In genomic region chr17:46720408-46720807, GRCh38 we compare ENCODE assay signal across 16 cellular contexts.
DNase-seq lines count a peak whose midpoint lies in the region; ATAC-seq, FAIRE-seq and TF ChIP-seq lines count a peak whose summit lies in the region.
"Had no signal": no experiment of that assay in that cellular context is flagged by ENCODE, and none has a peak within 500 bp of the region (broad histone marks: within the 10 kb centered on the region; RNA-seq: fewer than 3 reads in every experiment).

No MANE protein-coding gene starts in this region.

- no peak overlapping the region for H3K4me3 Mint-ChIP-seq in HFFc6
- H3K4me3 Mint-ChIP-seq: B cell; CD4-positive, alpha-beta memory T cell had no signal

- no peaks in the 10 kb centered on the region; the same call in 1 of the 2 replicates for H3K27me3 Mint-ChIP-seq in HFFc6 (ENCODE audit: insufficient read depth)
- H3K27me3 Mint-ChIP-seq: B cell; CD4-positive, alpha-beta memory T cell had no signal

- no peak for TF ChIP-seq POLR2A in GM12892 (IDR thresholded peaks at IDR 0.05; ENCODE audit: low read depth, low read length)

- H3K36me3 ChIP-seq in BE2C = peaks cover 8% of the 10 kb centered on the region; the same call in 1 of the 2 replicates

- no peaks in the 10 kb centered on the region for H3K9me3 Mint-ChIP-seq in HFFc6

- TF ChIP-seq CTCF in HFFc6 (IDR thresholded peaks at IDR 0.05) (no peak), VCaP (conservative IDR thresholded peaks at IDR 0.05) (no peak), fibroblast of pulmonary artery (IDR thresholded peaks at IDR 0.05; ENCODE audit: low read length, missing control alignments) (no peak), BE2C (IDR thresholded peaks at IDR 0.05; ENCODE audit: low read depth, low read length) (no peak)

- H3K4me3 ChIP-seq in fibroblast of pulmonary artery (replicated peaks; ENCODE audit: low read depth, low read length) (no peak overlapping the region), BE2C (ENCODE audit: low read depth, low read length) (no peak overlapping the region)

- FAIRE-seq in GM12892 (lab: Jason Lieb, UNC) = no peak
- FAIRE-seq: GM19239, H54 had no signal

- peak overlapping the region; percentile 33 for H3K27ac ChIP-seq in VCaP

- DNase-seq in HFFc6 (no peak), fibroblast of pulmonary artery (ENCODE audit: low read depth) (peak; percentile 17), hippocampal formation (lab: John Stamatoyannopoulos, UW) (no peak), BE2C (no peak), GM12892 (ENCODE audit: insufficient read length) (no peak)
- DNase-seq: CD4-positive, alpha-beta memory T cell; Karpas-422; NCI-H1105; NCI-H1694; NCI-H524; SHP77 treated with DMSO at 0.1 percent for 48 hours had no signal

- peaks cover 9% of the 10 kb centered on the region for H3K4me1 ChIP-seq in BE2C

- no peak for ATAC-seq in HG03432 (IDR thresholded peaks at IDR 0.05; ENCODE audit: unreplicated experiment)

- peaks cover 28% of the 10 kb centered on the region for H3K36me3 Mint-ChIP-seq in HFFc6 (ENCODE audit: low read depth)

- H3K27me3 ChIP-seq in BE2C = no peaks in the 10 kb centered on the region

- no peaks in the 10 kb centered on the region for H3K9me3 ChIP-seq in BE2C

- peaks cover 54% of the 10 kb centered on the region for H3K4me1 Mint-ChIP-seq in HFFc6 (ENCODE audit: low read depth)
- H3K4me1 Mint-ChIP-seq: CD4-positive, alpha-beta memory T cell had no signal

- H3K27ac Mint-ChIP-seq in HFFc6 = peak overlapping the region; percentile 13
- H3K27ac Mint-ChIP-seq: B cell; CD4-positive, alpha-beta memory T cell had no signal
